Comparison of ENCODE assay signal across 8 cellular contexts in genomic region chr4:7042697-7043464, GRCh38. TPM values are rescaled to one million over a fixed set of nuclear protein-coding genes. Genes with fewer than 3 reads are reported as not detected.
A peak's percentile ranks its signal among the peaks of the same experiment; 100 is the strongest.
DNase-seq lines count a peak whose midpoint lies in the region; ATAC-seq and TF ChIP-seq lines count a peak whose summit lies in the region.

A gene with protein sequence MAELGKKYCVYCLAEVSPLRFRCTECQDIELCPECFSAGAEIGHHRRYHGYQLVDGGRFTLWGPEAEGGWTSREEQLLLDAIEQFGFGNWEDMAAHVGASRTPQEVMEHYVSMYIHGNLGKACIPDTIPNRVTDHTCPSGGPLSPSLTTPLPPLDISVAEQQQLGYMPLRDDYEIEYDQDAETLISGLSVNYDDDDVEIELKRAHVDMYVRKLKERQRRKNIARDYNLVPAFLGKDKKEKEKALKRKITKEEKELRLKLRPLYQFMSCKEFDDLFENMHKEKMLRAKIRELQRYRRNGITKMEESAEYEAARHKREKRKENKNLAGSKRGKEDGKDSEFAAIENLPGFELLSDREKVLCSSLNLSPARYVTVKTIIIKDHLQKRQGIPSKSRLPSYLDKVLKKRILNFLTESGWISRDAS (plus strand): TSS chr4:7043372. CDS start chr4:7043580, 208 bp downstream.

- no peaks in the 10 kb centered on the region for H3K27me3 ChIP-seq in muscle layer of colon (ENCODE audit: control insufficient read depth in 1 of 2, insufficient read depth in 2 of 2, low read length in 2 of 2)

- ATAC-seq in GM21723 (IDR thresholded peaks at IDR 0.05; ENCODE audit: unreplicated experiment) (peak; percentile 76), esophagus mucosa (peak; percentile 93)
- peak; percentile 85 to 87 for ATAC-seq in activated T-cell treated with anti-CD3 and anti-CD28 coated beads, Interleukin-2, amount 50 U/mL, for 4 hours

- peak within 1 kb of the TSS; percentile 90 for H3K27ac ChIP-seq in muscle layer of colon (ENCODE audit: low read depth, low read length)

- peak; percentile 65 for DNase-seq in DMS79 (lab: John Stamatoyannopoulos, UW)
- DNase-seq in KG1 (lab: John Stamatoyannopoulos, UW): peak; percentile 87
- peak; percentile 87 for DNase-seq in activated T-cell treated with anti-CD3 and anti-CD28 coated beads, Interleukin-2, amount 50 U/mL, for 4 hours
- peak; percentile 79 for DNase-seq in stimulated activated CD8-positive, alpha-beta memory T cell treated with anti-CD3 and anti-CD28 coated beads, Interleukin-7, amount 100 ng/mL, for 24 hours (ENCODE audit: low read depth)

- peaks cover 6% of the 10 kb centered on the region for H3K36me3 ChIP-seq in muscle layer of colon (ENCODE audit: insufficient read depth, low read length)

- H3K4me3 Mint-ChIP-seq in activated T-cell treated with anti-CD3 and anti-CD28 coated beads, Interleukin-2, amount 50 U/mL, for 4 hours: peak within 1 kb of the TSS; percentile 91

- peak within 1 kb of the TSS; percentile 91 to 98 for H3K4me3 ChIP-seq in muscle layer of colon (ENCODE audit: low read depth in 1 of 2, low read length in 2 of 2)

- H3K9ac ChIP-seq in muscle layer of colon (ENCODE audit: low read length): peak within 1 kb of the TSS; percentile 86

- H3K4me1 Mint-ChIP-seq in activated T-cell treated with anti-CD3 and anti-CD28 coated beads, Interleukin-2, amount 50 U/mL, for 4 hours (ENCODE audit: low read depth): peaks cover 46% of the 10 kb centered on the region

- H3K4me1 ChIP-seq in muscle layer of colon (ENCODE audit: insufficient read depth, low read length): peaks cover 45% of the 10 kb centered on the region

- H3K27me3 Mint-ChIP-seq in activated T-cell treated with anti-CD3 and anti-CD28 coated beads, Interleukin-2, amount 50 U/mL, for 4 hours (ENCODE audit: low read depth): no peaks in the 10 kb centered on the region

- H3K9me3 Mint-ChIP-seq in activated T-cell treated with anti-CD3 and anti-CD28 coated beads, Interleukin-2, amount 50 U/mL, for 4 hours: no peaks in the 10 kb centered on the region

- H3K36me3 Mint-ChIP-seq in activated T-cell treated with anti-CD3 and anti-CD28 coated beads, Interleukin-2, amount 50 U/mL, for 4 hours (ENCODE audit: insufficient read depth): no peaks in the 10 kb centered on the region

- H3K9me3 ChIP-seq in muscle layer of colon (ENCODE audit: low read length): no peaks in the 10 kb centered on the region

TF ChIP-seq in PFSK-1, 5 proteins besides CTCF, POLR2A, EP300 and RAD21:
- peak; percentile 92 for TF ChIP-seq SIN3A (IDR thresholded peaks at IDR 0.05; ENCODE audit: borderline replicate concordance, insufficient read depth, low read length)
- TF ChIP-seq, protein P1, sequence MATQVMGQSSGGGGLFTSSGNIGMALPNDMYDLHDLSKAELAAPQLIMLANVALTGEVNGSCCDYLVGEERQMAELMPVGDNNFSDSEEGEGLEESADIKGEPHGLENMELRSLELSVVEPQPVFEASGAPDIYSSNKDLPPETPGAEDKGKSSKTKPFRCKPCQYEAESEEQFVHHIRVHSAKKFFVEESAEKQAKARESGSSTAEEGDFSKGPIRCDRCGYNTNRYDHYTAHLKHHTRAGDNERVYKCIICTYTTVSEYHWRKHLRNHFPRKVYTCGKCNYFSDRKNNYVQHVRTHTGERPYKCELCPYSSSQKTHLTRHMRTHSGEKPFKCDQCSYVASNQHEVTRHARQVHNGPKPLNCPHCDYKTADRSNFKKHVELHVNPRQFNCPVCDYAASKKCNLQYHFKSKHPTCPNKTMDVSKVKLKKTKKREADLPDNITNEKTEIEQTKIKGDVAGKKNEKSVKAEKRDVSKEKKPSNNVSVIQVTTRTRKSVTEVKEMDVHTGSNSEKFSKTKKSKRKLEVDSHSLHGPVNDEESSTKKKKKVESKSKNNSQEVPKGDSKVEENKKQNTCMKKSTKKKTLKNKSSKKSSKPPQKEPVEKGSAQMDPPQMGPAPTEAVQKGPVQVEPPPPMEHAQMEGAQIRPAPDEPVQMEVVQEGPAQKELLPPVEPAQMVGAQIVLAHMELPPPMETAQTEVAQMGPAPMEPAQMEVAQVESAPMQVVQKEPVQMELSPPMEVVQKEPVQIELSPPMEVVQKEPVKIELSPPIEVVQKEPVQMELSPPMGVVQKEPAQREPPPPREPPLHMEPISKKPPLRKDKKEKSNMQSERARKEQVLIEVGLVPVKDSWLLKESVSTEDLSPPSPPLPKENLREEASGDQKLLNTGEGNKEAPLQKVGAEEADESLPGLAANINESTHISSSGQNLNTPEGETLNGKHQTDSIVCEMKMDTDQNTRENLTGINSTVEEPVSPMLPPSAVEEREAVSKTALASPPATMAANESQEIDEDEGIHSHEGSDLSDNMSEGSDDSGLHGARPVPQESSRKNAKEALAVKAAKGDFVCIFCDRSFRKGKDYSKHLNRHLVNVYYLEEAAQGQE (IDR thresholded peaks at IDR 0.05; ENCODE audit: insufficient read depth in 1 of 2, low read depth in 2 of 2, low read length in 2 of 2): no peak

RNA-seq across cellular contexts. Expression of the gene that starts here (rescaled TPM):
- 18.2 TPM for polyA plus RNA-seq in PFSK-1 (2012; ENCODE audit: insufficient read length, low read depth)
- 10 to 100 TPM; 16.9 to 21.3 (median 17.0) TPM for total RNA-seq in activated T-cell treated with anti-CD3 and anti-CD28 coated beads, Interleukin-2, amount 50 U/mL, for 4 hours
- total RNA-seq in esophagus mucosa: 12.5 TPM

Comparison
In these comparisons a context has a peak if more than half of its experiments do, and no peak if none do; other contexts are left out.
1. Peak in every context shown above with its lines: DNase-seq, ATAC-seq, H3K4me3 ChIP-seq and H3K27ac ChIP-seq.